Comparison of ENCODE assay signal across 19 cellular contexts in genomic region chr16:12293017-12293618, GRCh38.
DNase-seq lines count a peak whose midpoint lies in the region; ATAC-seq, FAIRE-seq and TF ChIP-seq lines count a peak whose summit lies in the region.
"Had no signal": no experiment of that assay in that cellular context is flagged by ENCODE, and none has a peak within 500 bp of the region (broad histone marks: within the 10 kb centered on the region; RNA-seq: fewer than 3 reads in every experiment).

No MANE protein-coding gene starts in this region.

- peak; percentile 53 for DNase-seq in CMK (ENCODE audit: low read depth)
- DNase-seq in OCI-M1 (lab: John Stamatoyannopoulos, UW), result peak; percentile 34
- peak; percentile 13 for DNase-seq in endothelial cell of umbilical vein (ENCODE audit: low read depth, low spot score)
- DNase-seq in right lobe of liver, result no peak
- no peak for DNase-seq in MM.1S
- DNase-seq in activated CD4-positive, alpha-beta T cell treated with anti-CD3 and anti-CD28 coated beads, Interleukin-2, amount 10 ng/mL, durations not matched to agents 7 days and 5 days, result no peak
- no peak for DNase-seq in activated T-cell treated with anti-CD3 and anti-CD28 coated beads, Interleukin-2, amount 50 U/mL, for 24 hours
- DNase-seq: 8988T; CD4-positive, alpha-beta memory T cell; DMS79; GM23248; HCEC 1CT; NCI-H1092 treated with DMSO at 0.1 percent for 48 hours; NCI-H1694 treated with DMSO at 0.1 percent for 48 hours; NCI-H446; NCI-H69 had no signal

- no peak overlapping the region for H3K4me3 ChIP-seq in endothelial cell of umbilical vein (replicated peaks in 1 of 3; ENCODE audit: insufficient read depth in 1 of 3, low read depth in 1 of 3, low read length in 3 of 3)
- H3K4me3 ChIP-seq in right lobe of liver, result no peak overlapping the region
- H3K4me3 ChIP-seq in MM.1S (ENCODE audit: low read length), result no peak overlapping the region
- H3K4me3 ChIP-seq: GM23248 had no signal

- no peaks in the 10 kb centered on the region for H3K36me3 Mint-ChIP-seq in activated CD4-positive, alpha-beta T cell treated with anti-CD3 and anti-CD28 coated beads, Interleukin-2, amount 10 ng/mL, durations not matched to agents 7 days and 5 days (ENCODE audit: low read depth)
- H3K36me3 Mint-ChIP-seq in activated T-cell treated with anti-CD3 and anti-CD28 coated beads, Interleukin-2, amount 50 U/mL, for 24 hours (ENCODE audit: low read depth), result peaks cover 20% of the 10 kb centered on the region

- H3K36me3 ChIP-seq in endothelial cell of umbilical vein (ENCODE audit: control insufficient read depth in 2 of 2, extremely low read depth in 1 of 2, insufficient read depth in 2 of 2, low read length in 2 of 2) (no peaks in the 10 kb centered on the region), right lobe of liver (no peaks in the 10 kb centered on the region), MM.1S (replicated peaks; ENCODE audit: insufficient read depth, low read length) (no peaks in the 10 kb centered on the region)

- 70% methylated on average over 12 of the region's 12 CpGs for WGBS in right lobe of liver (ENCODE audit: insufficient coverage, low coverage, low lambda C conversion rate, missing lambda C conversion rate)

- H3K79me2 ChIP-seq in endothelial cell of umbilical vein (ENCODE audit: control insufficient read depth, insufficient read depth, low read length) (no peaks in the 10 kb centered on the region), MM.1S (ENCODE audit: low read length) (peaks cover 14% of the 10 kb centered on the region; the same call in 1 of the 2 replicates)

- H3K27me3 ChIP-seq in endothelial cell of umbilical vein (ENCODE audit: control insufficient read depth in 2 of 2, insufficient read depth in 2 of 2, low read length in 2 of 2), result no peaks in the 10 kb centered on the region
- no peaks in the 10 kb centered on the region for H3K27me3 ChIP-seq in right lobe of liver
- no peaks in the 10 kb centered on the region for H3K27me3 ChIP-seq in MM.1S (replicated peaks; ENCODE audit: insufficient read depth, low read length)

- H3K27ac ChIP-seq in endothelial cell of umbilical vein (ENCODE audit: insufficient read depth, low read depth, low read length) (no peak overlapping the region), right lobe of liver (no peak overlapping the region), MM.1S (ENCODE audit: low read length) (no peak overlapping the region)
- H3K27ac ChIP-seq: GM23248, KMS-11 had no signal

- no peak for TF ChIP-seq POLR2A in endothelial cell of umbilical vein (IDR thresholded peaks at IDR 0.05; ENCODE audit: low read depth, low read length)
- TF ChIP-seq POLR2A in right lobe of liver (IDR thresholded peaks at IDR 0.05), result no peak

- H3K27ac Mint-ChIP-seq in activated CD4-positive, alpha-beta T cell treated with anti-CD3 and anti-CD28 coated beads, Interleukin-2, amount 10 ng/mL, durations not matched to agents 7 days and 5 days, result no peak overlapping the region
- no peak overlapping the region for H3K27ac Mint-ChIP-seq in activated T-cell treated with anti-CD3 and anti-CD28 coated beads, Interleukin-2, amount 50 U/mL, for 24 hours
- H3K27ac Mint-ChIP-seq: CD4-positive, alpha-beta memory T cell had no signal

- no TSS peak for BruUV-seq in endothelial cell of umbilical vein (replicated peaks; lab: Mats Ljungman, UMichigan)

- peaks cover 3% of the 10 kb centered on the region for H3K4me1 ChIP-seq in endothelial cell of umbilical vein (ENCODE audit: control insufficient read depth, extremely low read depth, insufficient read depth, low read length)
- no peaks in the 10 kb centered on the region for H3K4me1 ChIP-seq in right lobe of liver
- no peaks in the 10 kb centered on the region for H3K4me1 ChIP-seq in MM.1S (ENCODE audit: low read length)

- TF ChIP-seq CTCF in endothelial cell of umbilical vein (IDR thresholded peaks at IDR 0.05; ENCODE audit: extremely low read depth in 1 of 2, insufficient read depth in 1 of 2, low read depth in 1 of 2, low read length in 2 of 2) (no peak), right lobe of liver (IDR thresholded peaks at IDR 0.05) (no peak), MM.1S (IDR thresholded peaks at IDR 0.05; ENCODE audit: low read length) (no peak)

- H3K9me2 ChIP-seq in MM.1S (replicated peaks; ENCODE audit: insufficient read depth, low read length), result no peaks in the 10 kb centered on the region

- H3K4me1 Mint-ChIP-seq in activated CD4-positive, alpha-beta T cell treated with anti-CD3 and anti-CD28 coated beads, Interleukin-2, amount 10 ng/mL, durations not matched to agents 7 days and 5 days, result no peaks in the 10 kb centered on the region
- H3K4me1 Mint-ChIP-seq in activated T-cell treated with anti-CD3 and anti-CD28 coated beads, Interleukin-2, amount 50 U/mL, for 24 hours (ENCODE audit: low read depth), result no peaks in the 10 kb centered on the region

- dilution Hi-C loops in endothelial cell of umbilical vein (cut with MboI; ENCODE audit: extremely low pct_ligation_motif_present, low sequenced_read_pairs), result no loop called here

- CTCF ChIA-PET in endothelial cell of umbilical vein (lab: Charles Lee), result interaction anchor here (1.0 kb wide), 3 partner anchors 8 to 64 kb away, joined by 3 to 4 read pairs (median 3); no protein-coding TSS in a partner anchor
- CTCF ChIA-PET in activated CD4-positive, alpha-beta T cell treated with anti-CD3 and anti-CD28 coated beads, Interleukin-2, amount 10 ng/mL, durations not matched to agents 7 days and 5 days (lab: Charles Lee), result interaction anchor here (1.0 kb wide), 1 partner anchor 8 kb away, joined by 3 read pairs; no protein-coding TSS in a partner anchor

- POLR2A ChIA-PET in endothelial cell of umbilical vein (lab: Charles Lee), result no interaction called here
- POLR2A ChIA-PET in activated CD4-positive, alpha-beta T cell treated with anti-CD3 and anti-CD28 coated beads, Interleukin-2, amount 10 ng/mL, durations not matched to agents 7 days and 5 days (lab: Charles Lee), result interaction anchor here (0.7 kb wide), 1 partner anchor 90 kb away, joined by 3 read pairs; no protein-coding TSS in a partner anchor

- no peaks in the 10 kb centered on the region for H3F3A ChIP-seq in MM.1S (ENCODE audit: insufficient read depth, low read length)

- peaks cover 2% of the 10 kb centered on the region for H3K9me3 Mint-ChIP-seq in activated CD4-positive, alpha-beta T cell treated with anti-CD3 and anti-CD28 coated beads, Interleukin-2, amount 10 ng/mL, durations not matched to agents 7 days and 5 days
- H3K9me3 Mint-ChIP-seq in activated T-cell treated with anti-CD3 and anti-CD28 coated beads, Interleukin-2, amount 50 U/mL, for 24 hours, result no peaks in the 10 kb centered on the region

- H3K4me2 ChIP-seq in endothelial cell of umbilical vein (ENCODE audit: insufficient read depth, low read length), result no peak overlapping the region
- H3K4me2 ChIP-seq in MM.1S (ENCODE audit: low read depth, low read length), result no peak overlapping the region
- H3K4me2 ChIP-seq: KMS-11 had no signal

- no peak overlapping the region for H3K9ac ChIP-seq in endothelial cell of umbilical vein (replicated peaks; ENCODE audit: extremely low read depth, insufficient read depth, low read length)
- no peak overlapping the region for H3K9ac ChIP-seq in MM.1S (ENCODE audit: low read length)
- H3K9ac ChIP-seq: GM23248, KMS-11 had no signal

- H3K27me3 Mint-ChIP-seq in activated CD4-positive, alpha-beta T cell treated with anti-CD3 and anti-CD28 coated beads, Interleukin-2, amount 10 ng/mL, durations not matched to agents 7 days and 5 days, result no peaks in the 10 kb centered on the region
- H3K27me3 Mint-ChIP-seq in activated T-cell treated with anti-CD3 and anti-CD28 coated beads, Interleukin-2, amount 50 U/mL, for 24 hours, result no peaks in the 10 kb centered on the region
- H3K27me3 Mint-ChIP-seq: CD4-positive, alpha-beta memory T cell had no signal

- H3K9me3 ChIP-seq in endothelial cell of umbilical vein (replicated peaks; ENCODE audit: control insufficient read depth, insufficient read depth, low read length) (no peaks in the 10 kb centered on the region), right lobe of liver (no peaks in the 10 kb centered on the region), MM.1S (replicated peaks; ENCODE audit: insufficient read depth, low read length) (no peaks in the 10 kb centered on the region)

- no peaks in the 10 kb centered on the region for H3K9me1 ChIP-seq in endothelial cell of umbilical vein (replicated peaks; ENCODE audit: control insufficient read depth, extremely low read depth, insufficient read depth, low read length)

- H3K4me3 Mint-ChIP-seq in activated CD4-positive, alpha-beta T cell treated with anti-CD3 and anti-CD28 coated beads, Interleukin-2, amount 10 ng/mL, durations not matched to agents 7 days and 5 days, result no peak overlapping the region
- no peak overlapping the region for H3K4me3 Mint-ChIP-seq in activated T-cell treated with anti-CD3 and anti-CD28 coated beads, Interleukin-2, amount 50 U/mL, for 24 hours
- H3K4me3 Mint-ChIP-seq: CD4-positive, alpha-beta memory T cell had no signal

- H2AFZ ChIP-seq in endothelial cell of umbilical vein (ENCODE audit: low read depth, low read length), result no peak overlapping the region
- H2AFZ ChIP-seq in MM.1S (ENCODE audit: low read length), result no peak overlapping the region
- H2AFZ ChIP-seq: GM23248 had no signal

- H4K20me1 ChIP-seq in endothelial cell of umbilical vein (replicated peaks; ENCODE audit: control insufficient read depth, extremely low read depth, insufficient read depth, low read length), result no peaks in the 10 kb centered on the region
- no peaks in the 10 kb centered on the region for H4K20me1 ChIP-seq in MM.1S (ENCODE audit: insufficient read depth, low read length)

- no peak for FAIRE-seq in endothelial cell of umbilical vein (lab: Jason Lieb, UNC)
- FAIRE-seq: D721Med had no signal

- peak; percentile 57 to 77 (median 74) for ATAC-seq in right lobe of liver
- ATAC-seq in HG03460 (IDR thresholded peaks at IDR 0.05; ENCODE audit: unreplicated experiment), result no peak

- intact Hi-C loops in endothelial cell of umbilical vein (cut with micrococcal nuclease) (no loop called here), right lobe of liver (cut with DNase I) (no loop called here)

TF ChIP-seq in endothelial cell of umbilical vein, 7 proteins besides CTCF, POLR2A, EP300 and RAD21:
- TF ChIP-seq MAX (IDR thresholded peaks at IDR 0.05; ENCODE audit: insufficient read depth, insufficient read length), result no peak
- TF ChIP-seq FOS (IDR thresholded peaks at IDR 0.05; ENCODE audit: borderline replicate concordance, insufficient read depth, low read length), result no peak
- no peak for TF ChIP-seq EZH2 (IDR thresholded peaks at IDR 0.05; ENCODE audit: borderline replicate concordance, low read depth, low read length, severe bottlenecking)
- no peak for TF ChIP-seq MYC (IDR thresholded peaks at IDR 0.05; ENCODE audit: low read depth, low read length)
- no peak for TF ChIP-seq JUN (IDR thresholded peaks at IDR 0.05; ENCODE audit: borderline replicate concordance, insufficient read depth, insufficient read length, low read depth)
- no peak for TF ChIP-seq POLR2AphosphoS5 (IDR thresholded peaks at IDR 0.05; ENCODE audit: insufficient read depth, low read depth, low read length)
- no peak for TF ChIP-seq GATA2 (IDR thresholded peaks at IDR 0.05; ENCODE audit: insufficient read depth, insufficient read length, low read depth, low read length)

Comparison
In these comparisons a context has a peak if more than half of its experiments do, and no peak if none do; other contexts are left out.
1. DNase-seq: peak in CMK (single experiment), OCI-M1 (single experiment) and endothelial cell of umbilical vein (single experiment); none in right lobe of liver (0 of 3), MM.1S (single experiment), activated CD4-positive, alpha-beta T cell treated with anti-CD3 and anti-CD28 coated beads, Interleukin-2, amount 10 ng/mL, durations not matched to agents 7 days and 5 days (single experiment) and activated T-cell treated with anti-CD3 and anti-CD28 coated beads, Interleukin-2, amount 50 U/mL, for 24 hours (single experiment).